ENCODE assay signal across 24 cellular contexts in genomic region chr6:133764813-133765208, GRCh38.
DNase-seq lines count a peak whose midpoint lies in the region; ATAC-seq and TF ChIP-seq lines count a peak whose summit lies in the region.
"Had no signal": no experiment of that assay in that cellular context is flagged by ENCODE, and none has a peak within 500 bp of the region (broad histone marks: within the 10 kb centered on the region; RNA-seq: fewer than 3 reads in every experiment).

No MANE protein-coding gene starts in this region.

- H3K36me3 ChIP-seq in adipocyte (ENCODE audit: control insufficient read depth, insufficient read depth, low read length, severe bottlenecking) (no peaks in the 10 kb centered on the region), osteoblast (ENCODE audit: insufficient read depth, low read length) (no peaks in the 10 kb centered on the region), upper lobe of left lung (no peaks in the 10 kb centered on the region)
- H3K36me3 ChIP-seq: SJCRH30, thyroid gland, WERI-Rb-1 had no signal

- peak overlapping the region; percentile 12 for H3K4me2 ChIP-seq in osteoblast (ENCODE audit: insufficient read depth, low read length)
- H3K4me2 ChIP-seq: hepatocyte had no signal

- no peaks in the 10 kb centered on the region for H4K20me1 ChIP-seq in osteoblast (ENCODE audit: insufficient read depth, low read length)

- intact Hi-C loops in Right ventricle myocardium superior (cut with DNase I): no loop called here

- DNase-seq in adipocyte (ENCODE audit: low read depth): no peak
- DNase-seq in Right ventricle myocardium superior: no peak
- DNase-seq in osteoblast (ENCODE audit: insufficient read length, low spot score, missing footprints): no peak
- no peak for DNase-seq in upper lobe of left lung
- DNase-seq in NCI-H1048 (lab: John Stamatoyannopoulos, UW): no peak
- no peak for DNase-seq in HuH-7 (ENCODE audit: low spot score)
- DNase-seq in T-cell: no peak
- DNase-seq: activated CD8-positive, alpha-beta memory T cell treated with anti-CD3 and anti-CD28 coated beads, Interleukin-2, amount 50 U/mL, for 48 hours; activated gamma-delta T cell; COR-L47; endodermal cell; NCI-H1436 treated with DMSO at 0.1 percent for 48 hours; NCI-H748 treated with DMSO at 0.1 percent for 48 hours; posterior cingulate gyrus; SJCRH30; stimulated activated CD4-positive, alpha-beta T cell treated with anti-CD3 and anti-CD28 coated beads, Interleukin-12 subunit alpha, Interleukin-12 subunit beta, amount 100 ng/mL, for 4 hours; T-helper 2 cell; thyroid gland; WERI-Rb-1 had no signal

- H3K27ac Mint-ChIP-seq in T-cell: no peak overlapping the region
- H3K27ac Mint-ChIP-seq: B cell; endodermal cell; memory B cell; natural killer cell treated with Interleukin-12 subunit alpha and Interleukin-12 subunit beta and Interleukin-15 and Interleukin-18, amount 100 ng/mL, for 72 hours had no signal

- peaks cover 55% of the 10 kb centered on the region for H3K4me1 ChIP-seq in adipocyte (ENCODE audit: control insufficient read depth, insufficient read depth, low read length)
- peaks cover 68% of the 10 kb centered on the region for H3K4me1 ChIP-seq in osteoblast (ENCODE audit: insufficient read depth, low read length)
- no peaks in the 10 kb centered on the region for H3K4me1 ChIP-seq in upper lobe of left lung
- H3K4me1 ChIP-seq: thyroid gland had no signal

- TF ChIP-seq POLR2A in upper lobe of left lung (IDR thresholded peaks at IDR 0.05): no peak

- H3K9me3 ChIP-seq in adipocyte (ENCODE audit: control insufficient read depth, low read length) (no peaks in the 10 kb centered on the region), osteoblast (ENCODE audit: low read depth, low read length) (no peaks in the 10 kb centered on the region), upper lobe of left lung (no peaks in the 10 kb centered on the region)
- H3K9me3 ChIP-seq: SJCRH30, thyroid gland had no signal

- no peak for TF ChIP-seq CTCF in osteoblast (IDR thresholded peaks at IDR 0.05; ENCODE audit: extremely low read depth, low read depth, low read length)
- no peak for TF ChIP-seq CTCF in upper lobe of left lung (IDR thresholded peaks at IDR 0.05)

- POLR2A ChIA-PET in T-cell (lab: Charles Lee): no interaction called here

- TF ChIP-seq EP300 in upper lobe of left lung (IDR thresholded peaks at IDR 0.05): no peak

- H3K9ac ChIP-seq in adipocyte (ENCODE audit: low read length): peak overlapping the region; percentile 81

- peaks cover 0 to 4% (median 0%) of the 10 kb centered on the region in 3 donors for H3K9me3 Mint-ChIP-seq in T-cell
- H3K9me3 Mint-ChIP-seq: endodermal cell had no signal

- peak overlapping the region; percentile 49 for H2AFZ ChIP-seq in osteoblast (ENCODE audit: low read length)
- H2AFZ ChIP-seq: hepatocyte had no signal

- H3K4me1 Mint-ChIP-seq in T-cell: no peaks in the 10 kb centered on the region
- H3K4me1 Mint-ChIP-seq: B cell, endodermal cell, memory B cell had no signal

- ATAC-seq in Right ventricle myocardium superior (ENCODE audit: poor library complexity) (peak; percentile 30), upper lobe of left lung (ENCODE audit: low FRiP score in 2 of 2) (no peak), HG03469 (IDR thresholded peaks at IDR 0.05; ENCODE audit: unreplicated experiment) (no peak), T-cell (replicated peaks in 1 of 4) (no peak)
- ATAC-seq: natural killer cell treated with Interleukin-12 subunit alpha and Interleukin-12 subunit beta and Interleukin-15 and Interleukin-18, amount 100 ng/mL, for 72 hours had no signal

- H3K27ac ChIP-seq in osteoblast (ENCODE audit: low read depth, low read length) (peak overlapping the region; percentile 83), upper lobe of left lung (peak overlapping the region; percentile 3 to 72 (median 38))
- H3K27ac ChIP-seq: hepatocyte, SJCRH30, WERI-Rb-1 had no signal

- peaks cover 4 to 36% of the 10 kb centered on the region in 2 donors for H3K27me3 Mint-ChIP-seq in T-cell

- no peaks in the 10 kb centered on the region for H3K79me2 ChIP-seq in osteoblast (ENCODE audit: insufficient read depth, low read length)
- H3K79me2 ChIP-seq: hepatocyte had no signal

- 6 to 12% methylated on average over 2 of the region's 2 CpGs for WGBS in upper lobe of left lung, 2 donors

- no peak overlapping the region for H3K4me3 Mint-ChIP-seq in T-cell
- H3K4me3 Mint-ChIP-seq: B cell; endodermal cell; memory B cell; natural killer cell treated with Interleukin-12 subunit alpha and Interleukin-12 subunit beta and Interleukin-15 and Interleukin-18, amount 100 ng/mL, for 72 hours had no signal

- H3K27me3 ChIP-seq in adipocyte (replicated peaks; ENCODE audit: control insufficient read depth, insufficient read depth, low read length) (no peaks in the 10 kb centered on the region), osteoblast (ENCODE audit: insufficient read depth, low read length) (no peaks in the 10 kb centered on the region), upper lobe of left lung (no peaks in the 10 kb centered on the region)
- H3K27me3 ChIP-seq: hepatocyte, SJCRH30, thyroid gland had no signal

- H3K4me3 ChIP-seq in adipocyte (ENCODE audit: low read length) (peak overlapping the region; percentile 51), osteoblast (ENCODE audit: insufficient read depth, low read length) (peak overlapping the region; percentile 3), upper lobe of left lung (no peak overlapping the region)
- H3K4me3 ChIP-seq: hepatocyte, SJCRH30, thyroid gland had no signal

- CTCF ChIA-PET in T-cell (lab: Charles Lee): no interaction called here

- no peaks in the 10 kb centered on the region for H3K36me3 Mint-ChIP-seq in T-cell
- H3K36me3 Mint-ChIP-seq: memory B cell; natural killer cell treated with Interleukin-12 subunit alpha and Interleukin-12 subunit beta and Interleukin-15 and Interleukin-18, amount 100 ng/mL, for 72 hours had no signal

Comparison
In these comparisons a context has a peak if more than half of its experiments do, and no peak if none do; other contexts are left out.
1. H3K4me3 ChIP-seq: peak in adipocyte (single experiment) and osteoblast (single experiment); none in upper lobe of left lung (0 of 4).